In the genomic region with DNA sequence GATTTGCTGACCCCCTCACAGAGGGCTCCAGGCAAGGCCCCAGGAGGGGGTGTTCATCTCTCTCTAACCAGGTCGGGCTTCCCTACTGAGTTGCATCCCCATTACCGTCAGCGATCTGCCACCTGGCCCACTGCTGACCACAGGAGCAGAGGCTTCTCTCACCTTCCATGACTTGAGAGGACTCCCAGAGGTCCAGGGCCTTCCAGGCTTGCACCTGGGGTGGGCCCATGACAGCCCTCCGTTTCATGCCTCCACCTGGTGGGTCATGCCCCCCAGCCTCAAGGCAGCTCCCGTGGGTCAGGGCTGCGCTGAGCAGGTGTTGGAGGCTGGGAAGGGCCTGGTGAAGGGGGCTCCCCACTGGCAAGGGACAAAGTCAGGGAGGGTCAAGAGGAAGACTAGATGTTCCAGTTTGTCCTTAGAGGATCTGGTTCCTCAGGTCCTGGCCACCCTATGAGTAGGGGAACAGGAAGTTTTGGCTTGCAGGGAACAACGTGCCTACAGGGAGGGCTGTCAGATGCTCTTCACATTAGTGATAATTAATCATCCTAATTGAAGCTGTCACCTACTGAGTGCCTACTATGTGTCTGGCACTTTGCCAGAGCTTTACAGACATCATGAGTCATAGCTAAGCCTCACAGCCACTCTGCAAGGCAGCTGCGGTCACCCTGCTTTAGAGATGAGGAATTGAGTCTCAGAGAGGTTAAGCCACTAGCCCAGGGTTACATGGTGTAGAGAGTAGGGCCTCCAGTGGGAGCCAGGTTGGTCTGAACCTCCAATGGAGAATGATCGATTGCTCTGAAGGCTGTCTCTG, we compare ENCODE assay signal across 9 cellular contexts. TPM values are rescaled to one million over a fixed set of nuclear protein-coding genes. Genes with fewer than 3 reads are reported as not detected.
A peak's percentile ranks its signal among the peaks of the same experiment; 100 is the strongest.
DNase-seq lines count a peak whose midpoint lies in the region; ATAC-seq, FAIRE-seq and TF ChIP-seq lines count a peak whose summit lies in the region.
"Had no signal": no experiment of that assay in that cellular context is flagged by ENCODE, and none has a peak within 500 bp of the region (broad histone marks: within the 10 kb centered on the region; RNA-seq: fewer than 3 reads in every experiment).

No MANE protein-coding gene starts in this region.

- POLR2A ChIA-PET in activated CD4-positive, alpha-beta T cell treated with anti-CD3 and anti-CD28 coated beads, Interleukin-2, amount 10 ng/mL, durations not matched to agents 7 days and 5 days (lab: Charles Lee) = no interaction called here

- no peaks in the 10 kb centered on the region for H3K9me3 Mint-ChIP-seq in activated CD4-positive, alpha-beta T cell treated with anti-CD3 and anti-CD28 coated beads, Interleukin-2, amount 10 ng/mL, durations not matched to agents 7 days and 5 days
- H3K9me3 Mint-ChIP-seq in astrocyte (ENCODE audit: unreplicated experiment) = no peaks in the 10 kb centered on the region
- H3K9me3 Mint-ChIP-seq in stimulated activated memory B cell treated with anti-CD40 and anti-IgM and Interleukin-4, amounts not matched to agents 10 μg/mL and 1 μg/mL and 100 μg/mL, for 72 hours = no peaks in the 10 kb centered on the region

- H3K4me3 Mint-ChIP-seq in activated CD4-positive, alpha-beta T cell treated with anti-CD3 and anti-CD28 coated beads, Interleukin-2, amount 10 ng/mL, durations not matched to agents 7 days and 5 days = no peak overlapping the region
- H3K4me3 Mint-ChIP-seq in astrocyte (ENCODE audit: unreplicated experiment) = no peak overlapping the region
- no peak overlapping the region for H3K4me3 Mint-ChIP-seq in stimulated activated memory B cell treated with anti-CD40 and anti-IgM and Interleukin-4, amounts not matched to agents 10 μg/mL and 1 μg/mL and 100 μg/mL, for 72 hours

- FAIRE-seq in astrocyte (lab: Jason Lieb, UNC) = no peak
- FAIRE-seq in D721Med (lab: Jason Lieb, UNC) = no peak

- CTCF ChIA-PET in activated CD4-positive, alpha-beta T cell treated with anti-CD3 and anti-CD28 coated beads, Interleukin-2, amount 10 ng/mL, durations not matched to agents 7 days and 5 days (lab: Charles Lee) = interaction anchor here (1.0 to 1.5 kb wide), 2 partner anchors 13 to 15 kb away, joined by 3 to 4 read pairs; a partner anchor contains a TSS

- H2AFZ ChIP-seq in astrocyte (ENCODE audit: low read depth, low read length) = no peak overlapping the region

- no peak overlapping the region for H3K27ac ChIP-seq in astrocyte (ENCODE audit: low read depth, low read length)
- H3K27ac ChIP-seq: SK-N-MC had no signal

- no peaks in the 10 kb centered on the region for H3K36me3 Mint-ChIP-seq in activated CD4-positive, alpha-beta T cell treated with anti-CD3 and anti-CD28 coated beads, Interleukin-2, amount 10 ng/mL, durations not matched to agents 7 days and 5 days (ENCODE audit: low read depth)
- H3K36me3 Mint-ChIP-seq in astrocyte (ENCODE audit: low read depth, unreplicated experiment) = no peaks in the 10 kb centered on the region
- no peaks in the 10 kb centered on the region for H3K36me3 Mint-ChIP-seq in stimulated activated memory B cell treated with anti-CD40 and anti-IgM and Interleukin-4, amounts not matched to agents 10 μg/mL and 1 μg/mL and 100 μg/mL, for 72 hours

- ATAC-seq in HG03520 (IDR thresholded peaks at IDR 0.05; ENCODE audit: unreplicated experiment) (peak; percentile 70), GM18870 (IDR thresholded peaks at IDR 0.05; ENCODE audit: unreplicated experiment) (no peak), HG02642 (IDR thresholded peaks at IDR 0.05; ENCODE audit: poor library complexity, unreplicated experiment) (no peak)
- peak; percentile 67 for ATAC-seq in stimulated activated memory B cell treated with anti-CD40 and anti-IgM and Interleukin-4, amounts not matched to agents 10 μg/mL and 1 μg/mL and 100 μg/mL, for 72 hours

- no peaks in the 10 kb centered on the region for H3K36me3 ChIP-seq in astrocyte (ENCODE audit: insufficient read depth, low read length)

- peaks cover 9% of the 10 kb centered on the region for H3K4me1 ChIP-seq in astrocyte (ENCODE audit: insufficient read depth, low read length)

- H3K79me2 ChIP-seq in astrocyte (ENCODE audit: insufficient read depth, low read length) = no peaks in the 10 kb centered on the region

- H3K4me1 Mint-ChIP-seq in activated CD4-positive, alpha-beta T cell treated with anti-CD3 and anti-CD28 coated beads, Interleukin-2, amount 10 ng/mL, durations not matched to agents 7 days and 5 days = no peaks in the 10 kb centered on the region
- H3K4me1 Mint-ChIP-seq in astrocyte (ENCODE audit: low read depth, unreplicated experiment) = peaks cover 3% of the 10 kb centered on the region
- H3K4me1 Mint-ChIP-seq in stimulated activated memory B cell treated with anti-CD40 and anti-IgM and Interleukin-4, amounts not matched to agents 10 μg/mL and 1 μg/mL and 100 μg/mL, for 72 hours = peaks cover 13% of the 10 kb centered on the region

- no peaks in the 10 kb centered on the region for H3K27me3 ChIP-seq in astrocyte (ENCODE audit: insufficient read depth, low read length)

- H3K27ac Mint-ChIP-seq in activated CD4-positive, alpha-beta T cell treated with anti-CD3 and anti-CD28 coated beads, Interleukin-2, amount 10 ng/mL, durations not matched to agents 7 days and 5 days = peak overlapping the region; percentile 36
- H3K27ac Mint-ChIP-seq in astrocyte (ENCODE audit: unreplicated experiment) = no peak overlapping the region
- H3K27ac Mint-ChIP-seq in stimulated activated memory B cell treated with anti-CD40 and anti-IgM and Interleukin-4, amounts not matched to agents 10 μg/mL and 1 μg/mL and 100 μg/mL, for 72 hours = no peak overlapping the region

- DNase-seq in activated CD4-positive, alpha-beta T cell treated with anti-CD3 and anti-CD28 coated beads, Interleukin-2, amount 10 ng/mL, durations not matched to agents 7 days and 5 days = no peak
- DNase-seq in activated CD4-positive, alpha-beta T cell treated with anti-CD3 and anti-CD28 coated beads, Interleukin-2, amount 50 U/mL, for 4 hours = no peak
- DNase-seq in astrocyte (ENCODE audit: low read depth) (peak; percentile 65), D721Med (ENCODE audit: insufficient read length, low spot score) (no peak)

- H4K20me1 ChIP-seq in astrocyte (ENCODE audit: insufficient read depth, low read length) = no peaks in the 10 kb centered on the region

- H3K9me3 ChIP-seq in astrocyte (ENCODE audit: insufficient read depth, low read depth, low read length) = no peaks in the 10 kb centered on the region

- no peaks in the 10 kb centered on the region for H3K27me3 Mint-ChIP-seq in activated CD4-positive, alpha-beta T cell treated with anti-CD3 and anti-CD28 coated beads, Interleukin-2, amount 10 ng/mL, durations not matched to agents 7 days and 5 days
- H3K27me3 Mint-ChIP-seq in astrocyte (ENCODE audit: low read depth, unreplicated experiment) = no peaks in the 10 kb centered on the region
- no peaks in the 10 kb centered on the region for H3K27me3 Mint-ChIP-seq in stimulated activated memory B cell treated with anti-CD40 and anti-IgM and Interleukin-4, amounts not matched to agents 10 μg/mL and 1 μg/mL and 100 μg/mL, for 72 hours

- no peak overlapping the region for H3K4me3 ChIP-seq in astrocyte (ENCODE audit: insufficient read depth, low read depth, low read length)
- H3K4me3 ChIP-seq: SK-N-MC had no signal

- no peak overlapping the region for H3K4me2 ChIP-seq in astrocyte (ENCODE audit: low read length)

- TF ChIP-seq CTCF in astrocyte (IDR thresholded peaks at IDR 0.05; ENCODE audit: insufficient read depth, low read depth, low read length) (no peak), D721Med (IDR thresholded peaks at IDR 0.05; ENCODE audit: insufficient read depth, missing control alignments) (no peak)

- no peak overlapping the region for H3K9ac ChIP-seq in astrocyte (ENCODE audit: low read length)

RNA-seq across cellular contexts. Expression of a gene that starts 13.8 kb away (rescaled TPM):
- 10 to 100 TPM; 60.1 to 61.7 TPM for total RNA-seq in activated CD4-positive, alpha-beta T cell treated with anti-CD3 and anti-CD28 coated beads, Interleukin-2, amount 10 ng/mL, durations not matched to agents 7 days and 5 days
- 35.5 and 38.1 TPM in 2 replicates for total RNA-seq in astrocyte

Comparison
In these comparisons a context has a peak if more than half of its experiments do, and no peak if none do; other contexts are left out.
1. ATAC-seq: peak in HG03520 (single experiment) and stimulated activated memory B cell treated with anti-CD40 and anti-IgM and Interleukin-4, amounts not matched to agents 10 μg/mL and 1 μg/mL and 100 μg/mL, for 72 hours (single experiment); none in GM18870 (single experiment) and HG02642 (single experiment).